8 cellular contexts compared by ENCODE assay signal in the genomic region with DNA sequence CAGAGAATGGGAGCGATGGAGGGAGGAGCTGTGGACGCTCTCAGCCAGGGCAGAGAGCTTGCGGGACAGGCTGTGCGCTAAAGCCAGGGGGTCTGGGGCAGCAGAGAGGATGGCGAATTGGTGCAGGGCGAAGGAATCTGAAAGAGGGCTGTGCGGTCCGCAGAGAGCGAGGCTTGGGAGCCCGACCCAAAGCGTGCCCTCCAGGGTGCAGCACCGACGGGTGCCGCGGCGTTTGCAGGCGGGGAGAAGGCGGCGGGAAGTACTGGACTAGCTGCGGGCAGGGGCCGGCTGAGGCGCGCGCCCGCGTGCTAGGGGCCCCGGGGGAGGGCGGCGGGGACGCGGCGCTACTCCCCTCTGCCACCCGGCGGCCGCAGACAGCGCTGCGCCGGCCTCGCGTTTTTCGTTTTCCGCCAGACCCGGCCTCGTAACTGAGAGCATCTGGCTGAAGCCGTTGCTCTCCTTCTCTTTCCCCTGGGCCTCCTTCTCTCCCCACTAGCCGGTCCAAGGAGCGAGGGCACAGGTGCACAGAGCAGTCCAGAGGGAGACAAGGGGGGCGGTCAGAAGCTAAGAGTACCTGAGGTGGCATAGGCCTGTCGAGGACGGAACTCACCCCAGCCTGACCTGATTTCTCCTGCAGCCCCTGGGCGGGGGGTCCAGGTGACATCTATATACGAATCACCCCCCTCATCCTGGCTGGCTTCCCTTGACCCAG. TPM values are rescaled to one million over a fixed set of nuclear protein-coding genes. Genes with fewer than 3 reads are reported as not detected.
DNase-seq lines count a peak whose midpoint lies in the region; FAIRE-seq and TF ChIP-seq lines count a peak whose summit lies in the region.

No MANE protein-coding gene starts in this region.

- H3K9me2 ChIP-seq in Karpas-422 (replicated peaks; ENCODE audit: insufficient read depth, low read length): no peaks in the 10 kb centered on the region

- DNase-seq in DMS114 treated with DMSO at 0.1 percent for 48 hours (lab: John Stamatoyannopoulos, UW; ENCODE audit: unreplicated experiment): peak; percentile 44
- DNase-seq in HTR-8/SVneo (ENCODE audit: insufficient read length, low spot score): peak; percentile 68
- peak; percentile 64 for DNase-seq in choroid plexus epithelial cell (ENCODE audit: low read depth)
- peak; percentile 64 for DNase-seq in kidney tubule cell (ENCODE audit: low spot score)
- peak; percentile 64 for DNase-seq in stimulated activated CD4-positive, alpha-beta T cell treated with anti-CD3 and anti-CD28 coated beads, Interleukin-15, amount 100 ng/mL, for 24 hours
- no peak for DNase-seq in Karpas-422
- no peak for DNase-seq in GDM1 (lab: John Stamatoyannopoulos, UW)

- peak; percentile 44 for FAIRE-seq in HTR-8/SVneo (lab: Jason Lieb, UNC)

- no peaks in the 10 kb centered on the region for H3K9me3 Mint-ChIP-seq in T-helper 1 cell treated with Interleukin-12 subunit alpha and Interleukin-12 subunit beta and Interleukin-4 antibody, amounts not matched to agents 30 μg/mL and 1 μg/mL, for 36 hours

- peak overlapping the region; percentile 69 for H3K4me3 Mint-ChIP-seq in T-helper 1 cell treated with Interleukin-12 subunit alpha and Interleukin-12 subunit beta and Interleukin-4 antibody, amounts not matched to agents 30 μg/mL and 1 μg/mL, for 36 hours

- no peaks in the 10 kb centered on the region for H3K27me3 ChIP-seq in Karpas-422 (ENCODE audit: low read length)

- H3K4me3 ChIP-seq in choroid plexus epithelial cell (ENCODE audit: low read depth, low read length) (peak overlapping the region; percentile 55), Karpas-422 (ENCODE audit: low read length) (no peak overlapping the region)

- peak; percentile 64 for TF ChIP-seq CTCF in choroid plexus epithelial cell (conservative IDR thresholded peaks at IDR 0.05; ENCODE audit: low read depth, low read length)

- H3K27me3 Mint-ChIP-seq in T-helper 1 cell treated with Interleukin-12 subunit alpha and Interleukin-12 subunit beta and Interleukin-4 antibody, amounts not matched to agents 30 μg/mL and 1 μg/mL, for 36 hours (ENCODE audit: low read depth): peaks cover 5% of the 10 kb centered on the region

- H3K4me1 Mint-ChIP-seq in T-helper 1 cell treated with Interleukin-12 subunit alpha and Interleukin-12 subunit beta and Interleukin-4 antibody, amounts not matched to agents 30 μg/mL and 1 μg/mL, for 36 hours (ENCODE audit: low read depth): peaks cover 2% of the 10 kb centered on the region

- H2AFZ ChIP-seq in Karpas-422 (ENCODE audit: low read length): no peak overlapping the region

- no peak overlapping the region for H3K27ac ChIP-seq in Karpas-422 (ENCODE audit: low read length)

- no peaks in the 10 kb centered on the region for H3K79me2 ChIP-seq in Karpas-422 (ENCODE audit: low read length)

- no peaks in the 10 kb centered on the region for H4K20me1 ChIP-seq in Karpas-422 (ENCODE audit: insufficient read depth, low read depth, low read length)

- no peak overlapping the region for H3K9ac ChIP-seq in Karpas-422 (ENCODE audit: low read length)

- H3K4me1 ChIP-seq in Karpas-422 (ENCODE audit: low read length): no peaks in the 10 kb centered on the region

- H3K27ac Mint-ChIP-seq in T-helper 1 cell treated with Interleukin-12 subunit alpha and Interleukin-12 subunit beta and Interleukin-4 antibody, amounts not matched to agents 30 μg/mL and 1 μg/mL, for 36 hours: no peak overlapping the region

- H3K36me3 Mint-ChIP-seq in T-helper 1 cell treated with Interleukin-12 subunit alpha and Interleukin-12 subunit beta and Interleukin-4 antibody, amounts not matched to agents 30 μg/mL and 1 μg/mL, for 36 hours (ENCODE audit: low read depth): no peaks in the 10 kb centered on the region

- H3K9me3 ChIP-seq in Karpas-422 (ENCODE audit: low read length): no peaks in the 10 kb centered on the region

- no peaks in the 10 kb centered on the region for H3K36me3 ChIP-seq in Karpas-422 (ENCODE audit: insufficient read depth, low read length)

- no peak overlapping the region for H3K4me2 ChIP-seq in Karpas-422 (ENCODE audit: low read depth, low read length, poor library complexity, severe bottlenecking)

RNA-seq across cellular contexts. Expression of a gene that starts 24.9 kb away (rescaled TPM):
- 0.14 TPM in 1 of 2 replicates, not detected in the other for total RNA-seq in Karpas-422 (2014; rRNA removed; shearing (Covaris generic); ENCODE audit: low replicate concordance)

Comparison
In these comparisons a context has a peak if more than half of its experiments do, and no peak if none do; other contexts are left out.
1. DNase-seq: peak in DMS114 treated with DMSO at 0.1 percent for 48 hours (single experiment), HTR-8/SVneo (single experiment), choroid plexus epithelial cell (single experiment), kidney tubule cell (single experiment) and stimulated activated CD4-positive, alpha-beta T cell treated with anti-CD3 and anti-CD28 coated beads, Interleukin-15, amount 100 ng/mL, for 24 hours (single experiment); none in Karpas-422 (single experiment) and GDM1 (single experiment).